Comparison of ENCODE assay signal across 8 cellular contexts in genomic region chr2:27308359-27308875, GRCh38. TPM values are rescaled to one million over a fixed set of nuclear protein-coding genes. Genes with fewer than 3 reads are reported as not detected.
DNase-seq lines count a peak whose midpoint lies in the region; ATAC-seq and TF ChIP-seq lines count a peak whose summit lies in the region.

Gene UCN (minus strand): TSS chr2:27308445. CDS start chr2:27307895, 550 bp downstream.

- no peaks in the 10 kb centered on the region for H3K9me3 Mint-ChIP-seq in central memory CD8-positive, alpha-beta T cell

- no peak for TF ChIP-seq CTCF in right atrium auricular region (IDR thresholded peaks at IDR 0.05)
- TF ChIP-seq CTCF in tibial nerve (IDR thresholded peaks at IDR 0.05), result no peak

- no peaks in the 10 kb centered on the region for H3K9me3 ChIP-seq in right atrium auricular region
- no peaks in the 10 kb centered on the region for H3K9me3 ChIP-seq in tibial nerve

- 31 to 38% methylated on average over 14 to 22 of the region's 24 CpGs for WGBS in tibial nerve, 2 donors

- TF ChIP-seq EP300 in tibial nerve (IDR thresholded peaks at IDR 0.05), result no peak

- no peaks in the 10 kb centered on the region for H3K4me1 Mint-ChIP-seq in central memory CD8-positive, alpha-beta T cell

- H3K4me3 ChIP-seq in right atrium auricular region (no peak within 1 kb of the TSS), tibial nerve (no peak within 1 kb of the TSS)

- H3K27ac ChIP-seq in right atrium auricular region, result no peak within 1 kb of the TSS
- H3K27ac ChIP-seq in tibial nerve, result no peak within 1 kb of the TSS

- H3K4me3 Mint-ChIP-seq in central memory CD8-positive, alpha-beta T cell, result peak within 1 kb of the TSS; percentile 53

- peak; percentile 12 for ATAC-seq in Right ventricle myocardium inferior
- no peak for ATAC-seq in central memory CD8-positive, alpha-beta T cell (replicated peaks; ENCODE audit: extremely low read depth, poor library complexity, severe bottlenecking)
- ATAC-seq in GM19328 (IDR thresholded peaks at IDR 0.05; ENCODE audit: unreplicated experiment), result no peak

- no peak for DNase-seq in Right ventricle myocardium inferior (ENCODE audit: missing footprints)
- no peak for DNase-seq in right atrium auricular region (ENCODE audit: low spot score)
- DNase-seq in central memory CD8-positive, alpha-beta T cell (ENCODE audit: low spot score in 2 of 2), result no peak
- DNase-seq in kidney tubule cell (ENCODE audit: low spot score), result peak; percentile 25
- DNase-seq in tibial nerve (ENCODE audit: low spot score in 2 of 2), result no peak
- no peak for DNase-seq in NCI-H345 treated with DMSO at 0.1 percent for 48 hours (lab: John Stamatoyannopoulos, UW; ENCODE audit: unreplicated experiment)
- no peak for DNase-seq in NK-92 (lab: John Stamatoyannopoulos, UW; ENCODE audit: unreplicated experiment)

- intact Hi-C loops in Right ventricle myocardium inferior (cut with DNase I), result no loop called here

- H3K27me3 Mint-ChIP-seq in central memory CD8-positive, alpha-beta T cell, result peaks cover 29% of the 10 kb centered on the region

- peaks cover 0 to 15% of the 10 kb centered on the region in 2 donors for H3K27me3 ChIP-seq in right atrium auricular region
- H3K27me3 ChIP-seq in tibial nerve, result peaks cover 0 to 46% of the 10 kb centered on the region in 2 donors

- TF ChIP-seq POLR2A in tibial nerve (IDR thresholded peaks at IDR 0.05), result no peak

- H3K4me1 ChIP-seq in right atrium auricular region, result peaks cover 0 to 26% of the 10 kb centered on the region in 2 donors
- peaks cover 0 to 24% (median 12%) of the 10 kb centered on the region in 4 donors for H3K4me1 ChIP-seq in tibial nerve

- no peak within 1 kb of the TSS for H3K27ac Mint-ChIP-seq in central memory CD8-positive, alpha-beta T cell (ENCODE audit: low read depth)

- peaks cover 17% of the 10 kb centered on the region for H3K36me3 ChIP-seq in right atrium auricular region
- peaks cover 0 to 57% (median 0%) of the 10 kb centered on the region in 3 donors for H3K36me3 ChIP-seq in tibial nerve

- peaks cover 10% of the 10 kb centered on the region for H3K36me3 Mint-ChIP-seq in central memory CD8-positive, alpha-beta T cell (ENCODE audit: insufficient read depth)

RNA-seq across cellular contexts. Expression of gene UCN, which starts in this region (rescaled TPM):
- total RNA-seq in Right ventricle myocardium inferior (0.84 TPM), right atrium auricular region (1 to 10 TPM in 1 of 2 donors, under 1 TPM in 1; 0.74 to 2.6 TPM), tibial nerve (10 to 100 TPM; 14.9 to 24.0 (median 16.8) TPM)

Comparison
In these comparisons a context has a peak if more than half of its experiments do, and no peak if none do; other contexts are left out.
1. Peak in ATAC-seq in Right ventricle myocardium inferior; RNA of the gene not detected or under 1 TPM.